In genomic region chr2:172409042-172409441, GRCh38 we compare ENCODE assay signal across 24 cellular contexts. TPM values are rescaled to one million over a fixed set of nuclear protein-coding genes. Genes with fewer than 3 reads are reported as not detected.
DNase-seq lines count a peak whose midpoint lies in the region; ATAC-seq, FAIRE-seq and TF ChIP-seq lines count a peak whose summit lies in the region.
"Had no signal": no experiment of that assay in that cellular context is flagged by ENCODE, and none has a peak within 500 bp of the region (broad histone marks: within the 10 kb centered on the region; RNA-seq: fewer than 3 reads in every experiment).

No MANE protein-coding gene starts in this region.

- ATAC-seq in lower lobe of right lung = no peak
- ATAC-seq in upper lobe of right lung = no peak
- ATAC-seq: activated T-cell treated with anti-CD3 and anti-CD28 coated beads, Interleukin-2, amount 50 U/mL, for 4 hours; left lobe of liver; SK-N-SH treated with all-trans-retinoic acid at 6 μM for 48 hours had no signal

- H3K27ac ChIP-seq in lower lobe of right lung (peak overlapping the region; percentile 34), upper lobe of right lung (peak overlapping the region; percentile 43), Karpas-422 (ENCODE audit: low read length) (no peak overlapping the region)
- H3K27ac ChIP-seq: GM23248, ovary, WERI-Rb-1 had no signal

- H3K9me3 ChIP-seq in lower lobe of right lung (no peaks in the 10 kb centered on the region), upper lobe of right lung (no peaks in the 10 kb centered on the region), Karpas-422 (ENCODE audit: low read length) (no peaks in the 10 kb centered on the region)
- H3K9me3 ChIP-seq: ovary had no signal

- H3K9me2 ChIP-seq in Karpas-422 (replicated peaks; ENCODE audit: insufficient read depth, low read length) = no peaks in the 10 kb centered on the region

- no peaks in the 10 kb centered on the region for H3K27me3 ChIP-seq in lower lobe of right lung (ENCODE audit: low read depth)
- H3K27me3 ChIP-seq in upper lobe of right lung = no peaks in the 10 kb centered on the region
- no peaks in the 10 kb centered on the region for H3K27me3 ChIP-seq in Karpas-422 (ENCODE audit: low read length)
- H3K27me3 ChIP-seq: ovary had no signal

- no peak overlapping the region for H2AFZ ChIP-seq in Karpas-422 (ENCODE audit: low read length)
- H2AFZ ChIP-seq: GM23248 had no signal

- H3K4me3 ChIP-seq in lower lobe of right lung (no peak overlapping the region), upper lobe of right lung (no peak overlapping the region), Karpas-422 (ENCODE audit: low read length) (no peak overlapping the region)
- H3K4me3 ChIP-seq: GM23248, ovary had no signal

- no peak overlapping the region for H3K4me2 ChIP-seq in Karpas-422 (ENCODE audit: low read depth, low read length, poor library complexity, severe bottlenecking)

- H3K4me1 ChIP-seq in lower lobe of right lung (peaks cover 20% of the 10 kb centered on the region), upper lobe of right lung (no peaks in the 10 kb centered on the region), Karpas-422 (ENCODE audit: low read length) (no peaks in the 10 kb centered on the region)

- H3K36me3 ChIP-seq in lower lobe of right lung (no peaks in the 10 kb centered on the region), upper lobe of right lung (no peaks in the 10 kb centered on the region), Karpas-422 (ENCODE audit: insufficient read depth, low read length) (no peaks in the 10 kb centered on the region)
- H3K36me3 ChIP-seq: ovary, WERI-Rb-1 had no signal

- no peak overlapping the region for H3K9ac ChIP-seq in Karpas-422 (ENCODE audit: low read length)
- H3K9ac ChIP-seq: GM23248 had no signal

- intact Hi-C loops in lower lobe of right lung (cut with DNase I) = no loop called here
- intact Hi-C loops in upper lobe of right lung (cut with DNase I) = no loop called here

- TF ChIP-seq CTCF in lower lobe of right lung (IDR thresholded peaks at IDR 0.05) (no peak), upper lobe of right lung (IDR thresholded peaks at IDR 0.05) (no peak)

- H3K79me2 ChIP-seq in Karpas-422 (ENCODE audit: low read length) = no peaks in the 10 kb centered on the region

- peak; percentile 25 for DNase-seq in NCI-H748 (lab: John Stamatoyannopoulos, UW; ENCODE audit: unreplicated experiment)
- DNase-seq in NCI-H748 treated with DMSO at 0.1 percent for 48 hours (lab: John Stamatoyannopoulos, UW) = no peak
- DNase-seq in dermis blood vessel endothelial cell = peak; percentile 72
- no peak for DNase-seq in lower lobe of right lung
- DNase-seq in upper lobe of right lung = no peak
- no peak for DNase-seq in frontal cortex (ENCODE audit: low spot score in 2 of 2)
- no peak for DNase-seq in NK-92 (lab: John Stamatoyannopoulos, UW; ENCODE audit: unreplicated experiment)
- no peak for DNase-seq in Karpas-422
- DNase-seq: activated CD4-positive, alpha-beta T cell treated with anti-CD3 and anti-CD28 coated beads, Interleukin-2, amount 10 ng/mL, durations not matched to agents 24 days and 14 days; activated T-cell treated with anti-CD3 and anti-CD28 coated beads, Interleukin-2, amount 50 U/mL, for 4 hours; CD8-positive, alpha-beta memory T cell; effector CD8-positive, alpha-beta T cell; GDM1; GM23248; head of caudate nucleus; MM.1S; NCI-H1417 treated with DMSO at 0.1 percent for 48 hours; ovary; right cardiac atrium; stimulated activated CD4-positive, alpha-beta T cell treated with anti-CD3 and anti-CD28 coated beads, Interleukin-4, amount 100 ng/mL, for 1 hour; stimulated activated naive CD4-positive, alpha-beta T cell; WERI-Rb-1 had no signal

- FAIRE-seq in frontal cortex (lab: Jason Lieb, UNC) = no peak

- H4K20me1 ChIP-seq in Karpas-422 (ENCODE audit: insufficient read depth, low read depth, low read length) = no peaks in the 10 kb centered on the region

RNA-seq across cellular contexts. Expression of gene ITGA6, which starts 18.3 kb away (rescaled TPM):
- 338 and 347 TPM in 2 replicates for total RNA-seq in dermis blood vessel endothelial cell
- 70.4 TPM for total RNA-seq in lower lobe of right lung
- 73.0 TPM for total RNA-seq in upper lobe of right lung
- total RNA-seq in frontal cortex = 26.5 TPM
- total RNA-seq in Karpas-422 (2014; rRNA removed; shearing (Covaris generic); ENCODE audit: low replicate concordance) = 0.37 and 0.94 TPM in 2 replicates

Comparison
In these comparisons a context has a peak if more than half of its experiments do, and no peak if none do; other contexts are left out.
1. DNase-seq: peak in NCI-H748 (single experiment) and dermis blood vessel endothelial cell (single experiment); none in NCI-H748 treated with DMSO at 0.1 percent for 48 hours (single experiment), lower lobe of right lung (single experiment), upper lobe of right lung (single experiment), frontal cortex (0 of 2), NK-92 (single experiment) and Karpas-422 (single experiment).
2. RNA of gene ITGA6, which starts 18.3 kb away (total RNA-seq): 338 to 347 TPM in dermis blood vessel endothelial cell, 73.0 TPM in upper lobe of right lung (single experiment), 70.4 TPM in lower lobe of right lung (single experiment) and 26.5 TPM in frontal cortex (single experiment); 0.37 to 0.94 TPM in Karpas-422; every median in the first group is over 10 times any median in the second.